ENCODE assay signal across 16 cellular contexts in the genomic region with DNA sequence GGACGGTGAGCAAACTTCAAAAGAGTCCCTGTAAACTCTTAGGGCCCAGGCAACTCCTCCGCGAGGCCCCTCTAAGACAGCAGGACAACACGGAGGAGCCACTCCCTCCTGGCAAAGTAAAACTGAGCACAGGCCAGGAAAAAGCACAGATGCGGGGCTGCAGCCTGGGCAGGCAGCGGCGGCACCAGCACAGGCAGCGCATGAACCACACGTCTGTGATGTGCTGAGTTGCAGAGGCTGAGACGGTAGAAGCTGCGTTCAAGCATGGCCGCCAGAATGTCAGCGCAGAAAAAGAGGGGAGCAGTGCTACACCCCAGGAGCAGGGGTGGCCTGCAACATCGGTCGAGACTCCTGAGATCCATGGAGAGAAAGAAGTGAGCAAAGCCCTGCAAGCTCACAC. TPM values are rescaled to one million over a fixed set of nuclear protein-coding genes. Genes with fewer than 3 reads are reported as not detected.
DNase-seq lines count a peak whose midpoint lies in the region; ATAC-seq and TF ChIP-seq lines count a peak whose summit lies in the region.
"Had no signal": no experiment of that assay in that cellular context is flagged by ENCODE, and none has a peak within 500 bp of the region (broad histone marks: within the 10 kb centered on the region; RNA-seq: fewer than 3 reads in every experiment).

No MANE protein-coding gene starts in this region.

- H3K27me3 Mint-ChIP-seq in chondrocyte (ENCODE audit: low read depth), result no peaks in the 10 kb centered on the region
- peaks cover 3% of the 10 kb centered on the region for H3K27me3 Mint-ChIP-seq in osteocyte (ENCODE audit: unreplicated experiment)

- H3K4me3 ChIP-seq in ACC112 (ENCODE audit: low read depth, low read length) (no peak overlapping the region), IMR-90 (ENCODE audit: insufficient read depth, low read depth, low read length) (no peak overlapping the region)
- H3K4me3 ChIP-seq: PC-9 had no signal

- H3K9me3 Mint-ChIP-seq in chondrocyte (ENCODE audit: low read depth) (no peaks in the 10 kb centered on the region), osteocyte (ENCODE audit: unreplicated experiment) (no peaks in the 10 kb centered on the region)

- H2BK5ac ChIP-seq in IMR-90 (ENCODE audit: low read depth, low read length, poor library complexity, severe bottlenecking), result no peak overlapping the region

- H3K23ac ChIP-seq in IMR-90 (ENCODE audit: low read depth, low read length), result no peak overlapping the region

- no peaks in the 10 kb centered on the region for H3K79me2 ChIP-seq in ACC112 (ENCODE audit: control insufficient read depth, insufficient read depth, low read length, unreplicated experiment)

- H2BK120ac ChIP-seq in IMR-90 (ENCODE audit: low read depth, low read length), result peak overlapping the region; percentile 37; the same call in 1 of the 2 replicates

- H3K4me2 ChIP-seq in IMR-90 (ENCODE audit: low read depth, low read length), result no peak overlapping the region
- H3K4me2 ChIP-seq: PC-9 had no signal

- peak overlapping the region; percentile 96 for H3K27ac Mint-ChIP-seq in chondrocyte (ENCODE audit: unreplicated experiment)
- peak overlapping the region; percentile 95 for H3K27ac Mint-ChIP-seq in osteocyte (ENCODE audit: unreplicated experiment)

- H3K18ac ChIP-seq in IMR-90 (ENCODE audit: low read depth, low read length), result peak overlapping the region; percentile 22; the same call in 1 of the 2 replicates

- POLR2A ChIA-PET in IMR-90 (lab: Charles Lee; ENCODE audit: unreplicated experiment), result no interaction called here

- H2AK9ac ChIP-seq in IMR-90 (replicated peaks; ENCODE audit: low read depth, low read length, poor library complexity), result peak overlapping the region; percentile 26

- no peaks in the 10 kb centered on the region for H3K36me3 Mint-ChIP-seq in chondrocyte (ENCODE audit: low read depth)
- no peaks in the 10 kb centered on the region for H3K36me3 Mint-ChIP-seq in osteocyte (ENCODE audit: unreplicated experiment)

- H3K4me1 Mint-ChIP-seq in chondrocyte (ENCODE audit: low read depth) (peaks cover 56% of the 10 kb centered on the region), osteocyte (ENCODE audit: unreplicated experiment) (peaks cover 56% of the 10 kb centered on the region)

- ATAC-seq in IMR-90 (ENCODE audit: low read depth), result no peak
- ATAC-seq in GM19324 (IDR thresholded peaks at IDR 0.05; ENCODE audit: low FRiP score, unreplicated experiment), result no peak

- CTCF ChIA-PET in IMR-90 (lab: Yijun Ruan, JAX), result interaction anchor here (1.8 kb wide), 1 partner anchor 46 kb away, joined by 7 read pairs; a partner anchor contains a TSS

- TF ChIP-seq POLR2A in IMR-90 (IDR thresholded peaks at IDR 0.05; ENCODE audit: low read depth, low read length), result no peak

- H3K27ac ChIP-seq in ACC112 (ENCODE audit: low read depth, low read length) (peak overlapping the region; percentile 82; the same call in 1 of the 2 replicates), IMR-90 (ENCODE audit: insufficient read depth, low read length) (no peak overlapping the region)
- H3K27ac ChIP-seq: PC-9 had no signal

- H3K36me3 ChIP-seq in ACC112 (ENCODE audit: insufficient read depth, low read length) (no peaks in the 10 kb centered on the region), IMR-90 (ENCODE audit: control insufficient read depth, insufficient read depth, low read length) (no peaks in the 10 kb centered on the region)

- H3K4ac ChIP-seq in IMR-90 (ENCODE audit: low read depth, low read length), result peak overlapping the region; percentile 65; the same call in 1 of the 2 replicates

- WGBS in IMR-90 (ENCODE audit: extremely low coverage in 2 of 2, insufficient read length in 1 of 2), 2 experiments, result 96% methylated on average over 9 of the region's 15 CpGs; no CpG with 5 or more reads in 1 of the 2 experiments

- H3K9ac ChIP-seq in IMR-90 (ENCODE audit: low read depth, low read length), result no peak overlapping the region

- H3K4me1 ChIP-seq in ACC112 (ENCODE audit: control insufficient read depth, insufficient read depth, low read length, unreplicated experiment) (peaks cover 38% of the 10 kb centered on the region), IMR-90 (ENCODE audit: control insufficient read depth, insufficient read depth, low read length) (peaks cover 34% of the 10 kb centered on the region)

- no peak for TF ChIP-seq RAD21 in IMR-90 (IDR thresholded peaks at IDR 0.05; ENCODE audit: low read length)

- no peak for TF ChIP-seq CTCF in IMR-90 (conservative IDR thresholded peaks at IDR 0.05; ENCODE audit: low read depth, low read length)
- TF ChIP-seq CTCF in chondrocyte (IDR thresholded peaks at IDR 0.05), result no peak
- no peak for TF ChIP-seq CTCF in osteocyte (IDR thresholded peaks at IDR 0.05)

- BruUV-seq in IMR-90 (replicated peaks; lab: Mats Ljungman, UMichigan), result no TSS peak

- in situ Hi-C loops in IMR-90 (cut with MboI; ENCODE audit: low sequenced_read_pairs), result no loop called here

- no peak overlapping the region for H4K8ac ChIP-seq in IMR-90 (ENCODE audit: low read depth in 2 of 2, low read length in 2 of 2)

- peak overlapping the region; percentile 23; the same call in 1 of the 2 replicates for H4K91ac ChIP-seq in IMR-90 (ENCODE audit: insufficient read depth, low read depth, low read length)

- H2AFZ ChIP-seq in ACC112 (ENCODE audit: low read length, unreplicated experiment) (no peak overlapping the region), IMR-90 (replicated peaks; ENCODE audit: low read length, poor library complexity) (no peak overlapping the region)
- H2AFZ ChIP-seq: PC-9 had no signal

- H3K56ac ChIP-seq in IMR-90 (ENCODE audit: extremely low read depth, insufficient read depth, low read length), result no peak overlapping the region

- H3K4me3 Mint-ChIP-seq in chondrocyte (ENCODE audit: unreplicated experiment) (no peak overlapping the region), osteocyte (ENCODE audit: unreplicated experiment) (no peak overlapping the region)

- peaks cover 24% of the 10 kb centered on the region for H3K9me1 ChIP-seq in IMR-90 (ENCODE audit: insufficient read depth, low read length)

- no peaks in the 10 kb centered on the region for H3K9me3 ChIP-seq in IMR-90 (ENCODE audit: control insufficient read depth, insufficient read depth, low read length)

- H4K5ac ChIP-seq in IMR-90 (ENCODE audit: low read depth, low read length), result no peak overlapping the region; the same call in 1 of the 2 replicates

- intact Hi-C loops in IMR-90 (cut with micrococcal nuclease), result loop anchor here (1.0 kb wide), 1 partner anchor 36 kb away; no protein-coding TSS in a partner anchor

- H3K27me3 ChIP-seq in ACC112 (ENCODE audit: insufficient read depth, low read length), result peaks cover 10% of the 10 kb centered on the region; the same call in 1 of the 2 replicates
- peaks cover 28% of the 10 kb centered on the region for H3K27me3 ChIP-seq in IMR-90 (ENCODE audit: control insufficient read depth, insufficient read depth, low read length)

- dilution Hi-C loops in IMR-90 (cut with HindIII; ENCODE audit: low sequenced_read_pairs, unreplicated experiment), result no loop called here

- H2AK5ac ChIP-seq in IMR-90 (ENCODE audit: low read depth, low read length), result peak overlapping the region; percentile 63

- no peak overlapping the region for H2BK15ac ChIP-seq in IMR-90 (ENCODE audit: low read depth, low read length)

- peaks cover 14% of the 10 kb centered on the region; the same call in 1 of the 2 replicates for H4K20me1 ChIP-seq in IMR-90 (ENCODE audit: insufficient read depth, low read length)

- no peak overlapping the region for H3K14ac ChIP-seq in IMR-90 (replicated peaks; ENCODE audit: low read depth, low read length)

- H3K79me1 ChIP-seq in IMR-90 (ENCODE audit: low read depth in 1 of 2, low read length in 2 of 2), result no peaks in the 10 kb centered on the region

- DNase-seq in IMR-90 (no peak), chondrocyte (ENCODE audit: low spot score) (no peak), osteocyte (ENCODE audit: extremely low spot score, unreplicated experiment) (no peak), putamen (ENCODE audit: low spot score) (no peak), NCI-H2029 (lab: John Stamatoyannopoulos, UW) (no peak), NCI-H128 (lab: John Stamatoyannopoulos, UW; ENCODE audit: unreplicated experiment) (no peak)
- DNase-seq: C1 segment of cervical spinal cord, DMS 273 treated with DMSO at 0.1 percent for 48 hours, GF-D8, H7, NCI-H1436 treated with DMSO at 0.1 percent for 48 hours, NCI-H2081, NCI-H748 treated with DMSO at 0.1 percent for 48 hours had no signal

- peak overlapping the region; percentile 18; the same call in 1 of the 2 replicates for H2BK20ac ChIP-seq in IMR-90 (ENCODE audit: low read depth, low read length)

TF ChIP-seq in IMR-90, 13 proteins besides CTCF, POLR2A, EP300 and RAD21:
- TF ChIP-seq CEBPB (IDR thresholded peaks at IDR 0.05; ENCODE audit: low read depth, low read length), result no peak

RNA-seq across cellular contexts. Expression of a gene that starts 46.1 kb away (rescaled TPM):
- total RNA-seq in IMR-90 (2012; rRNA removed), result 50.5 and 81.9 TPM in 2 replicates
- polyA plus RNA-seq in IMR-90 (2012; rRNA removed), result 30.6 and 40.5 TPM in 2 replicates
- 8.4 and 11.5 TPM in 2 replicates for polyA plus RNA-seq in IMR-90 (2012; cell fraction: cytosol; rRNA removed)
- 9.1 and 33.6 TPM in 2 replicates for polyA plus RNA-seq in IMR-90 (2012; cell fraction: nucleus; rRNA removed; ENCODE audit: low replicate concordance)
- total RNA-seq in chondrocyte, result 17.1 to 35.0 TPM (median 35.0 TPM) in 3 replicates
- total RNA-seq in osteocyte, result 12.6 and 13.0 TPM in 2 replicates
